Comparison of ENCODE assay signal across 19 cellular contexts in the genomic region with DNA sequence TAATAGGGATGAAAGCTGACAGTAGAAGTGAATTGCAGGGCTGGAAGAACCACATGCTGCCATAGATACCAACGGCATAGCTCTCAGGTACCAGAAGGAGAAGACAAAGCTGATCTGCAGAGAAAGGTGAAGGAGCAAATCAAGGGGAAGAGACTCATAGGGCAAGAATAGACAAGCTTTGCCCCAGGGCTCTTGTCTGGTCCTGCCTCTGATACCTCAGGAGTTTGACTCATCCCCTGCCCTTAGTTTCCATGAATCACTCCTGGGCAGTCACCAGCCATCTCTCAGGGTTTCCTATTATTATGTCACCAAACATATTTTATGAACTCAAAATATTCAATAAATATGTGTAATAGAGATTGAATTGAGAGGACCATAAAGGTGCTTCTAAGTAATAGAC.
"Had no signal": no experiment of that assay in that cellular context is flagged by ENCODE, and none has a peak within 500 bp of the region (broad histone marks: within the 10 kb centered on the region; RNA-seq: fewer than 3 reads in every experiment).

No MANE protein-coding gene starts in this region.

- FAIRE-seq: colon, pancreas had no signal

- H3K27ac ChIP-seq: adrenal gland, neural progenitor cell, pancreas, thoracic aorta had no signal

- H3K27me3 ChIP-seq: adrenal gland, neural progenitor cell, pancreas had no signal

- H3K4me1 ChIP-seq: adrenal gland, neural progenitor cell, pancreas had no signal

- DNase-seq: activated CD4-positive, alpha-beta T cell treated with anti-CD3 and anti-CD28 coated beads for 4 hours; activated CD8-positive, alpha-beta memory T cell treated with anti-CD3 and anti-CD28 coated beads, Interleukin-2, amount 50 U/mL, for 4 hours; activated CD8-positive, alpha-beta T cell treated with anti-CD3 and anti-CD28 coated beads, Interleukin-2, amount 10 ng/mL, durations not matched to agents 7 days and 5 days; activated effector memory CD4-positive, alpha-beta T cell treated with anti-CD3 and anti-CD28 coated beads, Interleukin-2, amount 50 U/mL, for 16 hours; activated T-cell treated with anti-CD3 and anti-CD28 coated beads, Interleukin-2, amount 50 U/mL, for 48 hours; adrenal gland; caudate nucleus; foreskin fibroblast; left colon; midbrain; pancreas; stimulated activated CD4-positive, alpha-beta T cell treated with anti-CD3 and anti-CD28 coated beads, Interleukin-12 subunit alpha, Interleukin-12 subunit beta, amount 100 ng/mL, for 4 hours; stimulated activated CD4-positive, alpha-beta T cell treated with anti-CD3 and anti-CD28 coated beads, Interleukin-2, amount 100 ng/mL, for 24 hours; T-helper 17 cell had no signal

- ATAC-seq: activated CD8-positive, alpha-beta T cell treated with anti-CD3 and anti-CD28 coated beads, Interleukin-2, amount 10 ng/mL, durations not matched to agents 7 days and 5 days; left colon; pancreas; T-helper 17 cell; WTC11 had no signal

- H3K4me3 ChIP-seq: adrenal gland, lung, neural progenitor cell, pancreas, thoracic aorta had no signal

- H3K9me3 ChIP-seq: adrenal gland, pancreas, thoracic aorta had no signal

- H3K36me3 ChIP-seq: adrenal gland, neural progenitor cell, pancreas, thoracic aorta had no signal
